1 cellular context compared by ENCODE assay signal in genomic region chr9:93451762-93452709, GRCh38.
A peak's percentile ranks its signal among the peaks of the same experiment; 100 is the strongest.
TF ChIP-seq lines count a peak whose summit lies in the region.

No MANE protein-coding gene starts in this region.

TF ChIP-seq in HEK293, 187 proteins besides CTCF, POLR2A, EP300 and RAD21 (continued from another document):
- TF ChIP-seq ZNF600 (tag by site-specific recombination; IDR thresholded peaks at IDR 0.05) (peak; percentile 66), ZNF792 (tag by site-specific recombination; IDR thresholded peaks at IDR 0.05) (no peak), ZNF335 (tag by site-specific recombination; conservative IDR thresholded peaks at IDR 0.05) (peak; percentile 68), ZBTB17 (tag by site-specific recombination; IDR thresholded peaks at IDR 0.05) (peak; percentile 74), ZNF2 (tag by site-specific recombination; IDR thresholded peaks at IDR 0.05) (no peak; the same call in 1 of the 2 replicates), ZFHX2 (tag by site-specific recombination; conservative IDR thresholded peaks at IDR 0.05) (peak; percentile 66), ZBTB7A (tag by site-specific recombination; IDR thresholded peaks at IDR 0.05; ENCODE audit: low read depth) (no peak)
